8 cellular contexts compared by ENCODE assay signal in the genomic region with DNA sequence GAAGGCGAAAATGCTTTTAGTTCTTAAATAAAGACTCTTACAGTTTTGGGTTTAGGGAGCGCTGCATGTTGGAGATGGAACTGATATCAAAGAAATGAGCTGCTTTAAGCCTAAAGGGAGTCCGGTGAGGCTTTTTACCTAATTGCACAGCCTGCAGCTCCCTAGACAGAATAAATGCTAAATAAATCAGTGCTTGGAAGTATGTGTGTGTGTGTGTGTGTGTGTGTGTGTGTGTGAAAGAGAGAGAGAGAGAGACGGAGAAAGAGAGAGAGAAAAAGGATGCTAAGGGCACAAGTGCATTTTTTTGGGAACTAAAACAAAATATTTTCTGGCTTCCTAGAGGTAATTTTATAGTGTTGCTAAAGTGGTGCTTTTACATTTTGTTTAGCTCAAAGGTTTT.
"Had no signal": no experiment of that assay in that cellular context is flagged by ENCODE, and none has a peak within 500 bp of the region (broad histone marks: within the 10 kb centered on the region; RNA-seq: fewer than 3 reads in every experiment).

No MANE protein-coding gene starts in this region.

- H3K4me3 ChIP-seq: GM12878 had no signal

- DNase-seq: GDM1, GF-D8 had no signal

- FAIRE-seq: G401.6, GM12878, GM12891, GM12892, GM18507, GM19239 had no signal

- ATAC-seq: GM12878 had no signal
